16 cellular contexts compared by ENCODE assay signal in genomic region chr11:15641191-15641810, GRCh38.
DNase-seq lines count a peak whose midpoint lies in the region; ATAC-seq and TF ChIP-seq lines count a peak whose summit lies in the region.
"Had no signal": no experiment of that assay in that cellular context is flagged by ENCODE, and none has a peak within 500 bp of the region (broad histone marks: within the 10 kb centered on the region; RNA-seq: fewer than 3 reads in every experiment).

No MANE protein-coding gene starts in this region.

- 58 to 69% methylated on average over 9 of the region's 9 CpGs for WGBS in heart right ventricle, 2 donors

- DNase-seq in astrocyte of the hippocampus (ENCODE audit: low read depth, low spot score) = peak; percentile 19
- no peak for DNase-seq in osteoblast (ENCODE audit: insufficient read length, low spot score, missing footprints)
- no peak for DNase-seq in cerebellar nuclear complex (lab: John Stamatoyannopoulos, UW)
- no peak for DNase-seq in NCI-H2081 (lab: John Stamatoyannopoulos, UW)
- no peak for DNase-seq in heart right ventricle
- no peak for DNase-seq in activated CD4-positive, alpha-beta memory T cell treated with anti-CD3 and anti-CD28 coated beads, Interleukin-2, amount 10 ng/mL, durations not matched to agents 7 days and 5 days
- DNase-seq: activated effector memory CD4-positive, alpha-beta T cell treated with anti-CD3 and anti-CD28 coated beads, Interleukin-2, amount 50 U/mL, for 16 hours; adrenal gland; AML-193; effector memory CD4-positive, alpha-beta T cell; EL; GOT3; NCI-H1105 had no signal

- H3K9me3 ChIP-seq in osteoblast (ENCODE audit: low read depth, low read length) (no peaks in the 10 kb centered on the region), heart right ventricle (peaks cover 0 to 8% (median under 1%) of the 10 kb centered on the region in 11 donors)
- H3K9me3 ChIP-seq: adrenal gland had no signal

- peak overlapping the region; percentile 10 for H3K4me2 ChIP-seq in osteoblast (ENCODE audit: insufficient read depth, low read length)

- no peaks in the 10 kb centered on the region for H3K36me3 ChIP-seq in osteoblast (ENCODE audit: insufficient read depth, low read length)
- H3K36me3 ChIP-seq in heart right ventricle = no peaks in the 10 kb centered on the region
- H3K36me3 ChIP-seq: adrenal gland had no signal

- intact Hi-C loops in heart right ventricle (cut with DNase I) = loop anchor here in 6 of 10 donors (10.0 kb wide), 5 partner anchors 184 to 974 kb away; no protein-coding TSS in a partner anchor

- H3K4me1 ChIP-seq in osteoblast (ENCODE audit: insufficient read depth, low read length) = no peaks in the 10 kb centered on the region
- peaks cover 0 to 5% (median 0%) of the 10 kb centered on the region in 9 donors for H3K4me1 ChIP-seq in heart right ventricle
- H3K4me1 ChIP-seq: adrenal gland had no signal

- no peak overlapping the region for H3K27ac ChIP-seq in osteoblast (ENCODE audit: low read depth, low read length)
- peak overlapping the region in 1 of 10 donors; percentile 22 for H3K27ac ChIP-seq in heart right ventricle
- H3K27ac ChIP-seq: adrenal gland, RWPE1 had no signal

- CTCF ChIA-PET in activated CD4-positive, alpha-beta memory T cell treated with anti-CD3 and anti-CD28 coated beads, Interleukin-2, amount 10 ng/mL, durations not matched to agents 7 days and 5 days (lab: Charles Lee) = interaction anchor here (1.2 kb wide), 1 partner anchor 8 kb away, joined by 4 read pairs; no protein-coding TSS in a partner anchor

- H3K36me3 Mint-ChIP-seq in activated CD4-positive, alpha-beta memory T cell treated with anti-CD3 and anti-CD28 coated beads, Interleukin-2, amount 10 ng/mL, durations not matched to agents 7 days and 5 days (ENCODE audit: low read depth) = no peaks in the 10 kb centered on the region

- H3K4me3 ChIP-seq in osteoblast (ENCODE audit: insufficient read depth, low read length) (no peak overlapping the region), heart right ventricle (no peak overlapping the region)
- H3K4me3 ChIP-seq: adrenal gland had no signal

- H3K4me3 Mint-ChIP-seq in activated CD4-positive, alpha-beta memory T cell treated with anti-CD3 and anti-CD28 coated beads, Interleukin-2, amount 10 ng/mL, durations not matched to agents 7 days and 5 days = no peak overlapping the region

- H3K4me1 Mint-ChIP-seq in activated CD4-positive, alpha-beta memory T cell treated with anti-CD3 and anti-CD28 coated beads, Interleukin-2, amount 10 ng/mL, durations not matched to agents 7 days and 5 days = no peaks in the 10 kb centered on the region

- no peaks in the 10 kb centered on the region for H4K20me1 ChIP-seq in osteoblast (ENCODE audit: insufficient read depth, low read length)

- H3K27me3 ChIP-seq in osteoblast (ENCODE audit: insufficient read depth, low read length) (peaks cover 12% of the 10 kb centered on the region), heart right ventricle (no peaks in the 10 kb centered on the region)
- H3K27me3 ChIP-seq: adrenal gland had no signal

- no peak for TF ChIP-seq CTCF in osteoblast (IDR thresholded peaks at IDR 0.05; ENCODE audit: extremely low read depth, low read depth, low read length)
- TF ChIP-seq CTCF in heart right ventricle (IDR thresholded peaks at IDR 0.05) = no peak

- no peak overlapping the region for H2AFZ ChIP-seq in osteoblast (ENCODE audit: low read length)

- H3K27me3 Mint-ChIP-seq in activated CD4-positive, alpha-beta memory T cell treated with anti-CD3 and anti-CD28 coated beads, Interleukin-2, amount 10 ng/mL, durations not matched to agents 7 days and 5 days = no peaks in the 10 kb centered on the region

- ATAC-seq in GM18870 (IDR thresholded peaks at IDR 0.05; ENCODE audit: unreplicated experiment) (peak; percentile 79), HG03175 (IDR thresholded peaks at IDR 0.05; ENCODE audit: unreplicated experiment) (peak; percentile 50), heart right ventricle (no peak)

- H3K79me2 ChIP-seq in osteoblast (ENCODE audit: insufficient read depth, low read length) = no peaks in the 10 kb centered on the region

- POLR2A ChIA-PET in activated CD4-positive, alpha-beta memory T cell treated with anti-CD3 and anti-CD28 coated beads, Interleukin-2, amount 10 ng/mL, durations not matched to agents 7 days and 5 days (lab: Charles Lee) = no interaction called here

- H3K27ac Mint-ChIP-seq in activated CD4-positive, alpha-beta memory T cell treated with anti-CD3 and anti-CD28 coated beads, Interleukin-2, amount 10 ng/mL, durations not matched to agents 7 days and 5 days = no peak overlapping the region

- H3K9me3 Mint-ChIP-seq in activated CD4-positive, alpha-beta memory T cell treated with anti-CD3 and anti-CD28 coated beads, Interleukin-2, amount 10 ng/mL, durations not matched to agents 7 days and 5 days = no peaks in the 10 kb centered on the region

Comparison
In these comparisons a context has a peak if more than half of its experiments do, and no peak if none do; other contexts are left out.
1. ATAC-seq: peak in GM18870 (single experiment) and HG03175 (single experiment); none in heart right ventricle (0 of 8).